ENCODE assay signal across 24 cellular contexts in the genomic region with DNA sequence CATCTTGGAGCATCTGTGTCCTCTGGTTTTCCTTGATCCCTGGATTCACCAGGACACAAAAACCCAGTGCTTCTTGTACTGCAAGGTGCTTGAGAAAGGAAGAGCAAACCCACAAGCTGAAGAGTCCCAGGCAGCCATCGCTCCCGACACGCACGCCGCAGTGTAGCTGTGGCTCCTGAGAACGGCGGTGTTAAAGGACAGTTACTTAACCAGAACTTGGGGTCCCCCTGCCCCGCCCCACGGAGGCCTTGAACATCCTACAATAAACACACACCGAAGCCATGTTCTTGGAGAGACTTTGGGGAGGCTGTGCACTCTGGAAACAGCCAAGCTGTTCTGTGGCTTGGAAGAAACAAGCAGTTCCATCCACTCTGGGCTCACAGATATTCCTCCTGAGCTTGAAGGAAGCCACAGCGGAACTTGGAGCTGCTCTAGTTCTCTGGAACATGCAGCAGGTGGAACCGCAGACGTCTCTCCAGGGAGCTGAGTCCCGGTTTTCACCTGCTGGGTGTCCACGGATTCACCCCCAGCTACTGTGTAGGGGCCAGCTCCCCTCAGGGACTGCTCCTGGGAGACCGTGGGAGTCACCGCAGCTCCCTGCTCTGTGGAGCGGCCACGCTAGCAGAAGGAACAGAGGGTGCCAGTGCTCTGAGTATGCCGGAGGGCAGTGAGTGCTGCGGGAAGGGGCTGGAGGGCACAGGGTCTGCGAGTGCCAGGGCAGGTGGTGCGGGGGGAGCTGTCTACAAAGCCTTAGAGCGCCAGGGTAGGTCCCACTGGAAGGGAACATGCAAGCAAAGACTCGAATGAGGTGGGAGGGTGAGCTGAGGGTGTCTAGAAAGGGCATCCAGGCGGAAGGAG.
DNase-seq lines count a peak whose midpoint lies in the region; ATAC-seq and TF ChIP-seq lines count a peak whose summit lies in the region.
"Had no signal": no experiment of that assay in that cellular context is flagged by ENCODE, and none has a peak within 500 bp of the region (broad histone marks: within the 10 kb centered on the region; RNA-seq: fewer than 3 reads in every experiment).

No MANE protein-coding gene starts in this region.

- no peak overlapping the region for H3K4me2 ChIP-seq in osteoblast (ENCODE audit: insufficient read depth, low read length)
- H3K4me2 ChIP-seq: neural progenitor cell had no signal

- no peak overlapping the region for H3K4me3 Mint-ChIP-seq in chondrocyte (ENCODE audit: unreplicated experiment)
- H3K4me3 Mint-ChIP-seq: activated CD8-positive, alpha-beta T cell treated with anti-CD3 and anti-CD28 coated beads for 36 hours; activated T-cell treated with anti-CD3 and anti-CD28 coated beads, Interleukin-2, amount 50 U/mL, for 4 hours; CD4-positive, alpha-beta memory T cell; neural progenitor cell had no signal

- H3K4me1 Mint-ChIP-seq in chondrocyte (ENCODE audit: low read depth) = peaks cover 2% of the 10 kb centered on the region
- H3K4me1 Mint-ChIP-seq: CD4-positive, alpha-beta memory T cell had no signal

- H3K36me3 ChIP-seq in osteoblast (ENCODE audit: insufficient read depth, low read length) (peaks cover 33% of the 10 kb centered on the region), upper lobe of left lung (no peaks in the 10 kb centered on the region)
- H3K36me3 ChIP-seq: lower lobe of right lung, neural progenitor cell had no signal

- no peak overlapping the region for H2AFZ ChIP-seq in osteoblast (ENCODE audit: low read length)
- H2AFZ ChIP-seq: neural progenitor cell had no signal

- no peaks in the 10 kb centered on the region for H3K9me3 ChIP-seq in osteoblast (ENCODE audit: low read depth, low read length)
- H3K9me3 ChIP-seq in upper lobe of left lung = peaks cover 0 to 9% (median 0%) of the 10 kb centered on the region in 4 donors
- H3K9me3 ChIP-seq: lower lobe of right lung had no signal

- TF ChIP-seq EP300 in upper lobe of left lung (IDR thresholded peaks at IDR 0.05) = no peak

- no peak overlapping the region for H3K27ac Mint-ChIP-seq in chondrocyte (ENCODE audit: unreplicated experiment)
- H3K27ac Mint-ChIP-seq: activated CD8-positive, alpha-beta T cell treated with anti-CD3 and anti-CD28 coated beads for 36 hours; neural progenitor cell had no signal

- H3K27me3 Mint-ChIP-seq in chondrocyte (ENCODE audit: low read depth) = no peaks in the 10 kb centered on the region

- WGBS in upper lobe of left lung, 2 donors = 82 to 90% methylated on average over 17 to 26 of the region's 26 CpGs

- no peaks in the 10 kb centered on the region for H3K9me3 Mint-ChIP-seq in chondrocyte (ENCODE audit: low read depth)
- H3K9me3 Mint-ChIP-seq: activated CD8-positive, alpha-beta T cell treated with anti-CD3 and anti-CD28 coated beads for 36 hours had no signal

- H3K27me3 ChIP-seq in osteoblast (ENCODE audit: insufficient read depth, low read length) = no peaks in the 10 kb centered on the region
- H3K27me3 ChIP-seq in upper lobe of left lung = no peaks in the 10 kb centered on the region
- H3K27me3 ChIP-seq: MG63, neural progenitor cell had no signal

- no peak for TF ChIP-seq POLR2A in upper lobe of left lung (IDR thresholded peaks at IDR 0.05)

- peaks cover 4% of the 10 kb centered on the region for H3K36me3 Mint-ChIP-seq in chondrocyte (ENCODE audit: low read depth)
- H3K36me3 Mint-ChIP-seq: CD4-positive, alpha-beta memory T cell; neural progenitor cell had no signal

- no peak overlapping the region for H3K4me3 ChIP-seq in osteoblast (ENCODE audit: insufficient read depth, low read length)
- H3K4me3 ChIP-seq in upper lobe of left lung = no peak overlapping the region
- H3K4me3 ChIP-seq: GM12878, lower lobe of right lung, MG63, neural progenitor cell, psoas muscle had no signal

- H3K4me1 ChIP-seq in osteoblast (ENCODE audit: insufficient read depth, low read length) = peaks cover 3% of the 10 kb centered on the region
- H3K4me1 ChIP-seq in upper lobe of left lung = no peaks in the 10 kb centered on the region
- H3K4me1 ChIP-seq: lower lobe of right lung, neural progenitor cell, psoas muscle had no signal

- peaks cover 65% of the 10 kb centered on the region for H4K20me1 ChIP-seq in osteoblast (ENCODE audit: insufficient read depth, low read length)

- DNase-seq in activated effector memory CD4-positive, alpha-beta T cell treated with anti-CD3 and anti-CD28 coated beads, Interleukin-2, amount 50 U/mL, for 16 hours = peak; percentile 10
- no peak for DNase-seq in activated effector memory CD4-positive, alpha-beta T cell treated with Interleukin-2 at 50 U/mL for 16 hours
- DNase-seq in chondrocyte (ENCODE audit: low spot score) (peak; percentile 86), osteoblast (ENCODE audit: insufficient read length, low spot score, missing footprints) (peak; percentile 58), upper lobe of left lung (peak; percentile 14 to 36), SKM-1 treated with dmso at 0.1 percent for 144 hours (lab: John Stamatoyannopoulos, UW; ENCODE audit: unreplicated experiment) (no peak), NCI-H2107 treated with DMSO at 0.1 percent for 48 hours (lab: John Stamatoyannopoulos, UW; ENCODE audit: unreplicated experiment) (no peak)
- DNase-seq in stimulated activated CD4-positive, alpha-beta T cell treated with anti-CD3 and anti-CD28 coated beads, Interleukin-1b, Interleukin-23, amount 100 ng/mL, for 48 hours = no peak
- DNase-seq: activated CD8-positive, alpha-beta T cell treated with anti-CD3 and anti-CD28 coated beads for 36 hours; activated naive CD4-positive, alpha-beta T cell treated with Interleukin-2 at 50 U/mL for 16 hours; activated T-cell treated with anti-CD3 and anti-CD28 coated beads, Interleukin-2, amount 50 U/mL, for 4 hours; AML-193; CD4-positive, alpha-beta memory T cell; KBM-7; lower lobe of right lung; MG63; NCI-H1417; NCI-H2081; small intestine; T-helper 2 cell had no signal

- H3K27ac ChIP-seq in osteoblast (ENCODE audit: low read depth, low read length) = no peak overlapping the region
- no peak overlapping the region for H3K27ac ChIP-seq in upper lobe of left lung
- H3K27ac ChIP-seq: lower lobe of right lung, neural progenitor cell, psoas muscle had no signal

- H3K79me2 ChIP-seq in osteoblast (ENCODE audit: insufficient read depth, low read length) = peaks cover 96% of the 10 kb centered on the region

- TF ChIP-seq CTCF in chondrocyte (IDR thresholded peaks at IDR 0.05) (no peak), osteoblast (IDR thresholded peaks at IDR 0.05; ENCODE audit: extremely low read depth, low read depth, low read length) (no peak), upper lobe of left lung (IDR thresholded peaks at IDR 0.05) (no peak)

- no peak for ATAC-seq in upper lobe of left lung (ENCODE audit: low FRiP score in 2 of 2)
- ATAC-seq: activated CD8-positive, alpha-beta T cell treated with anti-CD3 and anti-CD28 coated beads for 36 hours; activated T-cell treated with anti-CD3 and anti-CD28 coated beads, Interleukin-2, amount 50 U/mL, for 4 hours; GM12878; lower lobe of right lung; psoas muscle; SK-N-SH treated with all-trans-retinoic acid at 6 μM for 48 hours had no signal

Comparison
In these comparisons a context has a peak if more than half of its experiments do, and no peak if none do; other contexts are left out.
1. DNase-seq: peak in activated effector memory CD4-positive, alpha-beta T cell treated with anti-CD3 and anti-CD28 coated beads, Interleukin-2, amount 50 U/mL, for 16 hours (single experiment), chondrocyte (single experiment), osteoblast (single experiment) and upper lobe of left lung (2 of 2); none in activated effector memory CD4-positive, alpha-beta T cell treated with Interleukin-2 at 50 U/mL for 16 hours (single experiment), SKM-1 treated with dmso at 0.1 percent for 144 hours (single experiment), stimulated activated CD4-positive, alpha-beta T cell treated with anti-CD3 and anti-CD28 coated beads, Interleukin-1b, Interleukin-23, amount 100 ng/mL, for 48 hours (single experiment) and NCI-H2107 treated with DMSO at 0.1 percent for 48 hours (single experiment).